19 cellular contexts compared by ENCODE assay signal in the genomic region with DNA sequence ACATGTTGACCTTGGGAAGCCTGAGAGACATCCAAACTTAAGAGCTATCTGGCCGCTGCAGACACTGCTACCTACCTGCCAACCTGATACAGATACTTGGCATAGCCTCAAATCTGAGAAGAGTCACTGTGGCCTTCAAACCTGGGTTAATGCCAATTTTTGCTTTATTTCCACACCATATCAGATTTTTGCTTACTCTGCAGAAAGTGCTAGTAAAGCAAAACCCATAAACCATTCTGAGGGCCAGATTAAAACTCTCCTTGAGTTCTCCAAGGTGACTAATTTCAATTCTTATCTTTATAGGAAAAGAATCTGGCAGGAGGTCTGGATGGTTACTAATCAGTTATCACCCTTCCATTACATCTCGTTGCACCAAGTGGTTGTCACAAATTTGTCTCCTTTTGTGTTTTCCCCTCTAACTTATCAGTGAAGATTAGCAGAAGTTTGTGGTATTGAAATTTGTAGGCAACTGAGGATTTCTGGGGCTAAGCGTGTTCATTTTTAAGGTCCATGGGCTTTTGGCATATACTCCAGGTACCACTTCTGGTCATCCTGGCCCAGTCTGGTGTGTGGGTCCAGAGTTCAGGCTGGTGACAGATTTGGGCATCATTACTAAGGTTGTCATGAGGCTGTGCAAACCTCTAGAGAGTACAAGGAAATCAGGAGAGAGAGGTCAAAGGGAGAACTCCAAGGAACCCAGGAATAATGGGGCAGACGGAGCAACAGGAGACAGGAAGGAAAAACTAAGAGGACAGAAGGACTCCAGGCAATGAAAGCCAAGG.
"Had no signal": no experiment of that assay in that cellular context is flagged by ENCODE, and none has a peak within 500 bp of the region (broad histone marks: within the 10 kb centered on the region; RNA-seq: fewer than 3 reads in every experiment).

No MANE protein-coding gene starts in this region.

- H3K4me3 ChIP-seq: esophagus muscularis mucosa, lung, prostate gland, sigmoid colon, suprapubic skin, upper lobe of left lung had no signal

- H3K36me3 ChIP-seq: brain microvascular endothelial cell, esophagus muscularis mucosa, prostate gland, sigmoid colon, suprapubic skin, upper lobe of left lung had no signal

- DNase-seq: activated CD4-positive, alpha-beta memory T cell treated with anti-CD3 and anti-CD28 coated beads for 36 hours; activated gamma-delta T cell; activated T-cell treated with anti-CD3 and anti-CD28 coated beads, Interleukin-2, amount 50 U/mL, for 48 hours; brain microvascular endothelial cell; dermis blood vessel endothelial cell; foreskin keratinocyte; head of caudate nucleus; kidney; naive thymus-derived CD4-positive, alpha-beta T cell; sigmoid colon; stimulated activated CD4-positive, alpha-beta T cell treated with anti-CD3 and anti-CD28 coated beads, Interleukin-2, amount 100 ng/mL, for 24 hours; stimulated activated naive CD4-positive, alpha-beta T cell; T-cell; T1000; upper lobe of left lung had no signal

- H3K4me1 ChIP-seq: prostate gland, sigmoid colon had no signal

- ATAC-seq: foreskin keratinocyte; naive thymus-derived CD4-positive, alpha-beta T cell; T-cell had no signal

- H3K9me3 ChIP-seq: esophagus muscularis mucosa, prostate gland, sigmoid colon, suprapubic skin, upper lobe of left lung had no signal

- H3K27ac ChIP-seq: brain microvascular endothelial cell, esophagus muscularis mucosa, foreskin keratinocyte, prostate gland had no signal

- H3K27me3 ChIP-seq: brain microvascular endothelial cell, esophagus muscularis mucosa, foreskin keratinocyte, sigmoid colon, suprapubic skin, upper lobe of left lung had no signal
